In the genomic region with DNA sequence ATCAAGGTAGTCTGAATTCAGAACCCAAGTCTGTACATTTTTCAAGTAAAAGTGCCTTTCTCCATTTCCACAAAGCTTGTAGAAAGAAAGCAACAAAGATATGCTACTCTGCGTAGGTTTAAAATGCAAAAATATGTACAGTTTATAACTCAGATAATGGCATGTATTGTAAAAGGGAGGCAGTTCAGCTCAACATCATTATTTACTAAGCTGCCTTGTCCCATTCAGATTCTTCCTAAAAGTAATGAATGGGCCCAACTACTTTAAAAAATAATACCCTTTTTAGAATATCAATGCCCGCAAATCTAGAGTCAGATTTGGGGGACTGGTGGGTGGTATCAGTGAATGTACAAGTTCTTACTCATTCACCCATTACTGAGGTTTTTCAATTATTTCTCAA, we compare ENCODE assay signal across 1 cellular context.
TF ChIP-seq lines count a peak whose summit lies in the region.

No MANE protein-coding gene starts in this region.

TF ChIP-seq in H1, 55 proteins besides CTCF, POLR2A, EP300 and RAD21:
- no peak for TF ChIP-seq TAF1 (IDR thresholded peaks at IDR 0.05; ENCODE audit: low read depth, low read length)
- TF ChIP-seq ATF3 (IDR thresholded peaks at IDR 0.05; ENCODE audit: insufficient read depth, low read depth, low read length), result no peak
- no peak for TF ChIP-seq TCF12 (IDR thresholded peaks at IDR 0.05; ENCODE audit: low read depth, low read length)
- TF ChIP-seq NRF1 (IDR thresholded peaks at IDR 0.05; ENCODE audit: low read depth, low read length), result no peak
- no peak for TF ChIP-seq BACH1 (IDR thresholded peaks at IDR 0.05; ENCODE audit: low read length)
- TF ChIP-seq TEAD4 (IDR thresholded peaks at IDR 0.05; ENCODE audit: low read depth, low read length), result no peak
- TF ChIP-seq, protein P1, sequence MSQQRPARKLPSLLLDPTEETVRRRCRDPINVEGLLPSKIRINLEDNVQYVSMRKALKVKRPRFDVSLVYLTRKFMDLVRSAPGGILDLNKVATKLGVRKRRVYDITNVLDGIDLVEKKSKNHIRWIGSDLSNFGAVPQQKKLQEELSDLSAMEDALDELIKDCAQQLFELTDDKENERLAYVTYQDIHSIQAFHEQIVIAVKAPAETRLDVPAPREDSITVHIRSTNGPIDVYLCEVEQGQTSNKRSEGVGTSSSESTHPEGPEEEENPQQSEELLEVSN (IDR thresholded peaks at IDR 0.05), result no peak
- TF ChIP-seq JUND (IDR thresholded peaks at IDR 0.05; ENCODE audit: low read length), result no peak
- TF ChIP-seq ATF2 (IDR thresholded peaks at IDR 0.05; ENCODE audit: low read length), result no peak
- TF ChIP-seq BCL11A (IDR thresholded peaks at IDR 0.05; ENCODE audit: low read depth in 2 of 2, low read length in 2 of 2), result no peak
- no peak for TF ChIP-seq EGR1 (IDR thresholded peaks at IDR 0.05; ENCODE audit: borderline replicate concordance, low read depth, low read length)
- TF ChIP-seq SIRT6 (IDR thresholded peaks at IDR 0.05; ENCODE audit: low read length), result no peak
- no peak for TF ChIP-seq CBX5 (IDR thresholded peaks at IDR 0.05; ENCODE audit: low read depth, low read length)
- no peak for TF ChIP-seq SUZ12 (IDR thresholded peaks at IDR 0.05; ENCODE audit: low read length)
- TF ChIP-seq GABPA (IDR thresholded peaks at IDR 0.05; ENCODE audit: borderline replicate concordance, insufficient read depth, low read length), result no peak
